Comparison of ENCODE assay signal across 8 cellular contexts in genomic region chr14:51873221-51873893, GRCh38.
DNase-seq lines count a peak whose midpoint lies in the region; ATAC-seq and TF ChIP-seq lines count a peak whose summit lies in the region.

No MANE protein-coding gene starts in this region.

- ATAC-seq in HG02763 (IDR thresholded peaks at IDR 0.05; ENCODE audit: unreplicated experiment), result peak; percentile 87

- H3K9me3 ChIP-seq in adipocyte (ENCODE audit: control insufficient read depth, low read length), result no peaks in the 10 kb centered on the region

- H3K36me3 ChIP-seq in adipocyte (ENCODE audit: control insufficient read depth, insufficient read depth, low read length, severe bottlenecking), result no peaks in the 10 kb centered on the region

- DNase-seq in AG09309 (ENCODE audit: low read depth) (peak; percentile 74), GM13977 (ENCODE audit: low spot score) (peak; percentile 60), NCI-H1436 treated with DMSO at 0.1 percent for 48 hours (lab: John Stamatoyannopoulos, UW) (peak; percentile 87), adipocyte (ENCODE audit: low read depth) (peak; percentile 88), left kidney (ENCODE audit: low read depth, low spot score) (peak; percentile 45), cerebellar nuclear complex (lab: John Stamatoyannopoulos, UW) (no peak), COLO668 (lab: John Stamatoyannopoulos, UW; ENCODE audit: unreplicated experiment) (no peak)

- peak overlapping the region; percentile 27 for H3K9ac ChIP-seq in adipocyte (ENCODE audit: low read length)

- TF ChIP-seq CTCF in AG09309 (IDR thresholded peaks at IDR 0.05; ENCODE audit: control insufficient read depth, insufficient read depth, low read depth, low read length, missing control alignments) (no peak), GM13977 (IDR thresholded peaks at IDR 0.05; ENCODE audit: extremely low read depth, insufficient read depth, missing control alignments) (no peak)

- no peak overlapping the region for H3K4me3 ChIP-seq in AG09309 (ENCODE audit: control insufficient read depth, low read depth, low read length)
- peak overlapping the region; percentile 47 for H3K4me3 ChIP-seq in adipocyte (ENCODE audit: low read length)

- no peaks in the 10 kb centered on the region for H3K27me3 ChIP-seq in adipocyte (replicated peaks; ENCODE audit: control insufficient read depth, insufficient read depth, low read length)

- peaks cover 17% of the 10 kb centered on the region for H3K4me1 ChIP-seq in adipocyte (ENCODE audit: control insufficient read depth, insufficient read depth, low read length)

- in situ Hi-C loops in GM13977 (cut with MboI; ENCODE audit: low pct_unique_long_range_greater_than_20kb, low sequenced_read_pairs, unreplicated experiment), result no loop called here

Comparison
In these comparisons a context has a peak if more than half of its experiments do, and no peak if none do; other contexts are left out.
1. DNase-seq: peak in AG09309 (single experiment), GM13977 (single experiment), NCI-H1436 treated with DMSO at 0.1 percent for 48 hours (single experiment), adipocyte (single experiment) and left kidney (single experiment); none in cerebellar nuclear complex (0 of 2) and COLO668 (single experiment).